ENCODE assay signal across 1 cellular context in the genomic region with DNA sequence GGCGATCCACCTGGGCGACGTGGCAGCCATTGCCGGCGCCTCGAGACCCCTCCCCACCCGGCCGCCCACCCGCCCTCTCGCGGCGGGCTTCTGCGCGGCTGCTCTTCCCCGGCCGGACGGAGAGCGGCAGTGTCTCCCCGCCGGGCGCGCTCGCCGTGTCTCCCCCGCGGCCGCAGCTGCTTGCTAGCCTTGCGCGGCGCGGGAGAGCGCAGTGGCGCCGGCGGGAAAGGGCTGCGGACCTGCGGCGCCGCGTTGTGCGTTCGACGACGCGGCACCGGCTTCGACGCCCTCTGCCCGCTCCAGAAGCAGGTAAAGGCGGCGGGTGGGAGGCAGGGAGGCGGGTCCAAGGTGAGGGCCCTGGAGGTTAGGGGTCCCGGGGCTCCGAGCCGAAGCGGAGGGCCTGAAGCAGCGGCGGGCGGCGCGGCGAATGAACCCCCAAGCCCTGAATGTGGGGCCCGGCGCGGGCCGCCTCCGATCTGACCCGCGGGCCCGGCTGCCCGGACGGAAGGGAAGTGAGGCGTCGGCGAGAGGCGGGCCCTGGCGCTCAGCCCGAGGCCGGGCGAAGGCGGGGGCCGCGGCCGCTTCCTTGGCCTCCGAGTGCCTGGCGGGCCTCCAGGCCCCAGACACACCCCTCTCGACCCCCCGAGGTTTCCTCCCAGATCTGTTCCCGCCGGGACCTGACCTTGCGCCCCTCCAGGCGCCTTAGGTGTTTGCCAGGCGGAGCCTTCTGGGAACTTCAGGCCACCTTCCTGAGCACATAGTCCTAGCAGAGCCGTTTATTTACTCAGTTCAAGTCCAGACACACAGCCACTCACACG.
TF ChIP-seq lines count a peak whose summit lies in the region.

Gene N4BP2, plus strand, starts transcription at position 129 of the 818 bp plus-strand sequence. CDS start 40,491 bp downstream, outside the sequence.

TF ChIP-seq in K562, 482 proteins besides CTCF, POLR2A, EP300 and RAD21 (continued from another document and continues in another):
- TF ChIP-seq RREB1 (CRISPR knock-in tag; IDR thresholded peaks at IDR 0.05): no peak
- no peak for TF ChIP-seq ZNF41 (CRISPR knock-in tag; conservative IDR thresholded peaks at IDR 0.05)
- TF ChIP-seq KDM2B (CRISPR knock-in tag; IDR thresholded peaks at IDR 0.05): peak; percentile 91
- no peak for TF ChIP-seq ESRRA (IDR thresholded peaks at IDR 0.05; ENCODE audit: borderline replicate concordance, low read depth)
- TF ChIP-seq RUNX1 (IDR thresholded peaks at IDR 0.05; ENCODE audit: low read depth): no peak
- TF ChIP-seq ZC3H8 (IDR thresholded peaks at IDR 0.05): no peak
- TF ChIP-seq FOXJ2 (tag; IDR thresholded peaks at IDR 0.05): 0 out of 2 replicates have a peak, but pooled peaks have one; percentile 47
- TF ChIP-seq EZH2 (IDR thresholded peaks at IDR 0.05; ENCODE audit: borderline replicate concordance, low read depth, low read length): no peak
- TF ChIP-seq KLF6 (CRISPR knock-in tag; IDR thresholded peaks at IDR 0.05; ENCODE audit: borderline replicate concordance): peak; percentile 19; the same call in 1 of the 2 replicates
- no peak for TF ChIP-seq ZNF717 (CRISPR knock-in tag; IDR thresholded peaks at IDR 0.05)
- no peak for TF ChIP-seq NR2F6 (CRISPR knock-in tag; IDR thresholded peaks at IDR 0.05)
- TF ChIP-seq ZNF830 (CRISPR knock-in tag; IDR thresholded peaks at IDR 0.05): peak; percentile 86; the same call in 1 of the 2 replicates
- 0 out of 2 replicates have a peak, but pooled peaks have one; percentile 47 for TF ChIP-seq ELF2 (CRISPR knock-in tag; IDR thresholded peaks at IDR 0.05)
- TF ChIP-seq ZNF589 (CRISPR knock-in tag; IDR thresholded peaks at IDR 0.05; ENCODE audit: low read depth): peak; percentile 35; the same call in 1 of the 2 replicates
- TF ChIP-seq MGA (IDR thresholded peaks at IDR 0.05): peak; percentile 97
- TF ChIP-seq SIRT6 (IDR thresholded peaks at IDR 0.05; ENCODE audit: low read depth, low read length): no peak
- no peak for TF ChIP-seq IRF1 (CRISPR knock-in tag; IDR thresholded peaks at IDR 0.05; ENCODE audit: borderline replicate concordance)
- no peak for TF ChIP-seq TAF15 (IDR thresholded peaks at IDR 0.05; ENCODE audit: low read depth, low read length)
- no peak for TF ChIP-seq MBD1 (CRISPR knock-in tag; IDR thresholded peaks at IDR 0.05)
- peak; percentile 97 for TF ChIP-seq RB1 (IDR thresholded peaks at IDR 0.05; ENCODE audit: low read depth)
- TF ChIP-seq KLF10 (CRISPR knock-in tag; IDR thresholded peaks at IDR 0.05): no peak
- no peak for TF ChIP-seq ATF3 (IDR thresholded peaks at IDR 0.05)
- TF ChIP-seq ATF3 (CRISPR knock-in tag; conservative IDR thresholded peaks at IDR 0.05): peak; percentile 66; the same call in 1 of the 2 replicates
- TF ChIP-seq ZNF277 (CRISPR knock-in tag; IDR thresholded peaks at IDR 0.05; ENCODE audit: borderline replicate concordance): no peak
- TF ChIP-seq MECOM (CRISPR knock-in tag; IDR thresholded peaks at IDR 0.05): no peak
- TF ChIP-seq, protein P1, sequence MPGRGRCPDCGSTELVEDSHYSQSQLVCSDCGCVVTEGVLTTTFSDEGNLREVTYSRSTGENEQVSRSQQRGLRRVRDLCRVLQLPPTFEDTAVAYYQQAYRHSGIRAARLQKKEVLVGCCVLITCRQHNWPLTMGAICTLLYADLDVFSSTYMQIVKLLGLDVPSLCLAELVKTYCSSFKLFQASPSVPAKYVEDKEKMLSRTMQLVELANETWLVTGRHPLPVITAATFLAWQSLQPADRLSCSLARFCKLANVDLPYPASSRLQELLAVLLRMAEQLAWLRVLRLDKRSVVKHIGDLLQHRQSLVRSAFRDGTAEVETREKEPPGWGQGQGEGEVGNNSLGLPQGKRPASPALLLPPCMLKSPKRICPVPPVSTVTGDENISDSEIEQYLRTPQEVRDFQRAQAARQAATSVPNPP (IDR thresholded peaks at IDR 0.05; ENCODE audit: borderline replicate concordance, insufficient read depth, insufficient read length): no peak
- peak; percentile 65 for TF ChIP-seq KDM5B (IDR thresholded peaks at IDR 0.05; ENCODE audit: insufficient replicate concordance, low read depth, low read length)
- no peak for TF ChIP-seq RBM34 (IDR thresholded peaks at IDR 0.05; ENCODE audit: borderline replicate concordance, insufficient read depth, low read length)
